In genomic region chr20:58011947-58012610, GRCh38 we compare ENCODE assay signal across 22 cellular contexts.
DNase-seq lines count a peak whose midpoint lies in the region; ATAC-seq and TF ChIP-seq lines count a peak whose summit lies in the region.
"Had no signal": no experiment of that assay in that cellular context is flagged by ENCODE, and none has a peak within 500 bp of the region (broad histone marks: within the 10 kb centered on the region; RNA-seq: fewer than 3 reads in every experiment).

No MANE protein-coding gene starts in this region.

- no peaks in the 10 kb centered on the region for H3K36me3 Mint-ChIP-seq in endodermal cell (ENCODE audit: low read depth)
- H3K36me3 Mint-ChIP-seq: CD14-positive monocyte; CD8-positive, alpha-beta T cell had no signal

- intact Hi-C loops in vagina (cut with DNase I) = no loop called here

- no peak overlapping the region for H3K27ac Mint-ChIP-seq in endodermal cell
- H3K27ac Mint-ChIP-seq: CD14-positive monocyte; CD8-positive, alpha-beta T cell; GM23338; HFFc6; IgD-negative memory B cell had no signal

- DNase-seq in activated effector memory CD4-positive, alpha-beta T cell treated with anti-CD3 and anti-CD28 coated beads, Interleukin-2, amount 50 U/mL, for 16 hours = peak; percentile 30
- no peak for DNase-seq in activated effector memory CD4-positive, alpha-beta T cell treated with Interleukin-2 at 50 U/mL for 16 hours
- DNase-seq in endodermal cell (peak; percentile 7), neuronal stem cell (ENCODE audit: low spot score) (no peak), vagina (ENCODE audit: extremely low spot score in 2 of 2) (no peak), iPS-NIHi11 (ENCODE audit: low spot score) (no peak), HK-2 (ENCODE audit: unreplicated experiment) (no peak)
- DNase-seq: CD8-positive, alpha-beta T cell; DMS 273 treated with DMSO at 0.1 percent for 48 hours; DMS53; DND-41; EL; HFFc6 had no signal

- H3K4me1 ChIP-seq in endodermal cell (ENCODE audit: control insufficient read depth, insufficient read depth, low read length) (no peaks in the 10 kb centered on the region), neuronal stem cell (ENCODE audit: control insufficient read depth in 2 of 2, insufficient read depth in 1 of 2, low read depth in 1 of 2, low read length in 2 of 2) (no peaks in the 10 kb centered on the region), vagina (peaks cover 54% of the 10 kb centered on the region)

- H2BK5ac ChIP-seq in neuronal stem cell (ENCODE audit: low read length) = no peak overlapping the region

- no peak for TF ChIP-seq POLR2A in vagina (IDR thresholded peaks at IDR 0.05)

- H3K4me3 ChIP-seq in endodermal cell (ENCODE audit: low read length) (no peak overlapping the region), neuronal stem cell (ENCODE audit: low read length in 2 of 2) (no peak overlapping the region), vagina (no peak overlapping the region)
- H3K4me3 ChIP-seq: BLaER1, GM12878, GM23338 had no signal

- no peak overlapping the region for H3K9ac ChIP-seq in endodermal cell (ENCODE audit: extremely low read depth, low read length, poor library complexity, severe bottlenecking)
- no peak overlapping the region for H3K9ac ChIP-seq in neuronal stem cell (ENCODE audit: low read depth, low read length, poor library complexity)
- H3K9ac ChIP-seq: BLaER1 had no signal

- H3K4me3 Mint-ChIP-seq in endodermal cell = no peak overlapping the region
- H3K4me3 Mint-ChIP-seq: CD14-positive monocyte; CD8-positive, alpha-beta T cell; GM23338; HFFc6; IgD-negative memory B cell had no signal

- H3K4me1 Mint-ChIP-seq in endodermal cell = no peaks in the 10 kb centered on the region
- H3K4me1 Mint-ChIP-seq: IgD-negative memory B cell had no signal

- peak overlapping the region; percentile 7 for H3K18ac ChIP-seq in neuronal stem cell (ENCODE audit: low read length)

- no peak overlapping the region for H4K8ac ChIP-seq in neuronal stem cell (ENCODE audit: low read depth, low read length)

- 90 to 96% methylated on average over 10 of the region's 11 CpGs for WGBS in endodermal cell (ENCODE audit: insufficient coverage in 1 of 2, insufficient read length in 1 of 2), 2 experiments
- no CpG with 5 or more reads among the region's 11 CpGs for WGBS in neuronal stem cell (ENCODE audit: extremely low coverage in 2 of 2, insufficient read length in 2 of 2, insufficient replicate concordance in 1 of 2), 2 donors

- H3K4ac ChIP-seq in neuronal stem cell (ENCODE audit: low read length) = no peak overlapping the region

- no peak overlapping the region for H2AFZ ChIP-seq in neuronal stem cell (ENCODE audit: low read length)

- no peak overlapping the region for H2BK15ac ChIP-seq in neuronal stem cell (ENCODE audit: low read length)

- no peak overlapping the region for H3K14ac ChIP-seq in neuronal stem cell (ENCODE audit: low read length)

- no peaks in the 10 kb centered on the region for H3K27me3 Mint-ChIP-seq in endodermal cell (ENCODE audit: insufficient read depth)

- TF ChIP-seq CTCF in endodermal cell (conservative IDR thresholded peaks at IDR 0.05) (no peak), vagina (IDR thresholded peaks at IDR 0.05) (no peak)

- H3K36me3 ChIP-seq in endodermal cell (ENCODE audit: control insufficient read depth, insufficient read depth, low read length) = no peaks in the 10 kb centered on the region
- H3K36me3 ChIP-seq in neuronal stem cell (replicated peaks in 1 of 2; ENCODE audit: control insufficient read depth in 2 of 2, insufficient read depth in 2 of 2, low read length in 2 of 2) = no peaks in the 10 kb centered on the region
- no peaks in the 10 kb centered on the region for H3K36me3 ChIP-seq in vagina
- H3K36me3 ChIP-seq: BLaER1 had no signal

- H3K27ac ChIP-seq in endodermal cell (ENCODE audit: low read depth, low read length) = no peak overlapping the region
- no peak overlapping the region for H3K27ac ChIP-seq in neuronal stem cell (replicated peaks; ENCODE audit: low read length)
- H3K27ac ChIP-seq in vagina = peak overlapping the region; percentile 81
- H3K27ac ChIP-seq: 22Rv1, BLaER1 had no signal

- no peaks in the 10 kb centered on the region for H3K79me1 ChIP-seq in neuronal stem cell (ENCODE audit: low read depth, low read length)

- H3K9me3 ChIP-seq in endodermal cell (ENCODE audit: control insufficient read depth, low read length) (peaks cover 6% of the 10 kb centered on the region), neuronal stem cell (replicated peaks in 1 of 2; ENCODE audit: control insufficient read depth in 2 of 2, insufficient read depth in 1 of 2, low read depth in 1 of 2, low read length in 2 of 2) (no peaks in the 10 kb centered on the region), vagina (no peaks in the 10 kb centered on the region)
- H3K9me3 ChIP-seq: BLaER1 had no signal

- H3K9me3 Mint-ChIP-seq in endodermal cell = no peaks in the 10 kb centered on the region
- H3K9me3 Mint-ChIP-seq: CD8-positive, alpha-beta T cell; IgD-negative memory B cell had no signal

- H2BK120ac ChIP-seq in neuronal stem cell (ENCODE audit: low read depth, low read length) = no peak overlapping the region

- H3K23ac ChIP-seq in neuronal stem cell (ENCODE audit: low read depth, low read length, poor library complexity) = no peak overlapping the region

- no peak overlapping the region for H2AK5ac ChIP-seq in neuronal stem cell (ENCODE audit: low read depth, low read length)

- no peak for ATAC-seq in GM18909 (IDR thresholded peaks at IDR 0.05; ENCODE audit: poor library complexity, unreplicated experiment)
- ATAC-seq: CD8-positive, alpha-beta T cell; GM12878; GM23338; HCT116; HepG2 had no signal

- H3K4me2 ChIP-seq in neuronal stem cell (ENCODE audit: insufficient read depth, low read length, poor library complexity, severe bottlenecking) = no peak overlapping the region
- H3K4me2 ChIP-seq: BLaER1, GM23338 had no signal

- H4K91ac ChIP-seq in neuronal stem cell (ENCODE audit: low read depth, low read length, poor library complexity) = no peak overlapping the region

- H3K27me3 ChIP-seq in endodermal cell (ENCODE audit: control insufficient read depth, insufficient read depth, low read length, poor library complexity, severe bottlenecking) (no peaks in the 10 kb centered on the region), neuronal stem cell (ENCODE audit: control insufficient read depth in 3 of 3, insufficient read depth in 3 of 3, low read depth in 1 of 3, low read length in 3 of 3) (no peaks in the 10 kb centered on the region), vagina (no peaks in the 10 kb centered on the region)
- H3K27me3 ChIP-seq: BLaER1 had no signal

- no peak overlapping the region for H2BK12ac ChIP-seq in neuronal stem cell (ENCODE audit: low read length)

Comparison
In these comparisons a context has a peak if more than half of its experiments do, and no peak if none do; other contexts are left out.
1. DNase-seq: peak in activated effector memory CD4-positive, alpha-beta T cell treated with anti-CD3 and anti-CD28 coated beads, Interleukin-2, amount 50 U/mL, for 16 hours (single experiment) and endodermal cell (single experiment); none in activated effector memory CD4-positive, alpha-beta T cell treated with Interleukin-2 at 50 U/mL for 16 hours (single experiment), neuronal stem cell (single experiment), vagina (0 of 2), iPS-NIHi11 (single experiment) and HK-2 (single experiment).